In the genomic region with DNA sequence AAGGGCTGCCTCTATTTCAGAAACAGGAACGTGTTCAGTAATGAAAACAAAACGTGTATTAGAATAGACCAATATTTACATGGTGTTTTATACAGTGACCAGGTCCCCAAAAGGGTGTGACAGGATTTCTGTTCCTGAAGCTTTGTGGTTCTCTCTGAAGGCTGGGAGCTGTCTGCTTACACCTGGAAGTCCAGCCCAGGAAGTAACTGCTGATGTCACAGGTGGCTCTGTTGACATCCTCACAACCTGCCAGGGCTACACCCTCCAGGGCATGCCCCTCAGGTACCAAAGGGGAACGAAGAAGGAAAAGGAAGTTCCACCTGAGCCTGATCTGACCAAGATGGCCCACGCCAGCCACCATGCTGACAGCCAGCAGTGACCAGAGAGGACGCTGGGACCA, we compare ENCODE assay signal across 16 cellular contexts.
A peak's percentile ranks its signal among the peaks of the same experiment; 100 is the strongest.
DNase-seq lines count a peak whose midpoint lies in the region; ATAC-seq and TF ChIP-seq lines count a peak whose summit lies in the region.
"Had no signal": no experiment of that assay in that cellular context is flagged by ENCODE, and none has a peak within 500 bp of the region (broad histone marks: within the 10 kb centered on the region; RNA-seq: fewer than 3 reads in every experiment).

No MANE protein-coding gene starts in this region.

- no peak overlapping the region for H3K4ac ChIP-seq in neuronal stem cell (ENCODE audit: low read length)

- no peak overlapping the region for H2AFZ ChIP-seq in neuronal stem cell (ENCODE audit: low read length)
- H2AFZ ChIP-seq: GM23338 had no signal

- no peaks in the 10 kb centered on the region for H3K36me3 ChIP-seq in neuronal stem cell (replicated peaks in 1 of 2; ENCODE audit: control insufficient read depth in 2 of 2, insufficient read depth in 2 of 2, low read length in 2 of 2)
- no peaks in the 10 kb centered on the region for H3K36me3 ChIP-seq in uterus
- H3K36me3 ChIP-seq: BE2C had no signal

- H3K9me3 ChIP-seq in neuronal stem cell (replicated peaks in 1 of 2; ENCODE audit: control insufficient read depth in 2 of 2, insufficient read depth in 1 of 2, low read depth in 1 of 2, low read length in 2 of 2), result peaks cover 0 to 1% of the 10 kb centered on the region in 2 donors
- H3K9me3 ChIP-seq in uterus, result no peaks in the 10 kb centered on the region
- H3K9me3 ChIP-seq: A549, BE2C had no signal

- TF ChIP-seq POLR2A in uterus (IDR thresholded peaks at IDR 0.05), result no peak

- H3K79me1 ChIP-seq in neuronal stem cell (ENCODE audit: low read depth, low read length), result no peaks in the 10 kb centered on the region

- H3K27me3 ChIP-seq in neuronal stem cell (ENCODE audit: control insufficient read depth in 3 of 3, insufficient read depth in 3 of 3, low read depth in 1 of 3, low read length in 3 of 3), result peaks cover 0 to 5% (median 0%) of the 10 kb centered on the region in 3 experiments
- no peaks in the 10 kb centered on the region for H3K27me3 ChIP-seq in uterus

- H2BK5ac ChIP-seq in neuronal stem cell (ENCODE audit: low read length), result no peak overlapping the region

- no peak for ATAC-seq in HG03135 (IDR thresholded peaks at IDR 0.05; ENCODE audit: unreplicated experiment)
- ATAC-seq: A549, GM12878, GM23338 had no signal

- H3K27ac ChIP-seq in neuronal stem cell (replicated peaks; ENCODE audit: low read length) (no peak overlapping the region), uterus (no peak overlapping the region)
- H3K27ac ChIP-seq: A549, C4-2B had no signal

- H2BK120ac ChIP-seq in neuronal stem cell (ENCODE audit: low read depth, low read length), result no peak overlapping the region

- intact Hi-C loops in uterus (cut with DNase I; ENCODE audit: low total_unique reads), result no loop called here

- H3K9ac ChIP-seq in neuronal stem cell (ENCODE audit: low read depth, low read length, poor library complexity), result no peak overlapping the region

- no peak overlapping the region for H4K91ac ChIP-seq in neuronal stem cell (ENCODE audit: low read depth, low read length, poor library complexity)

- peak overlapping the region; percentile 74 for H3K18ac ChIP-seq in neuronal stem cell (ENCODE audit: low read length)

- H4K8ac ChIP-seq in neuronal stem cell (ENCODE audit: low read depth, low read length), result no peak overlapping the region

- H3K4me1 ChIP-seq in neuronal stem cell (ENCODE audit: control insufficient read depth in 2 of 2, insufficient read depth in 1 of 2, low read depth in 1 of 2, low read length in 2 of 2) (peaks cover 9 to 13% of the 10 kb centered on the region in 2 donors), uterus (no peaks in the 10 kb centered on the region)
- H3K4me1 ChIP-seq: A549, BE2C had no signal

- no peak overlapping the region for H3K23ac ChIP-seq in neuronal stem cell (ENCODE audit: low read depth, low read length, poor library complexity)

- DNase-seq in activated CD8-positive, alpha-beta memory T cell treated with anti-CD3 and anti-CD28 coated beads for 24 hours, result peak; percentile 19
- no peak for DNase-seq in activated CD8-positive, alpha-beta memory T cell treated with anti-CD3 and anti-CD28 coated beads, Interleukin-2, amount 50 U/mL, for 48 hours
- DNase-seq in islet precursor cell, result peak; percentile 46
- no peak for DNase-seq in neuronal stem cell (ENCODE audit: low spot score)
- no peak for DNase-seq in uterus
- no peak for DNase-seq in cortex of kidney (lab: John Stamatoyannopoulos, UW)
- DNase-seq: BE2C; CD4-positive, alpha-beta memory T cell; COR-L47; DMS79; H9 had no signal

- H3K14ac ChIP-seq in neuronal stem cell (ENCODE audit: low read length), result no peak overlapping the region

- H3K4me3 ChIP-seq in neuronal stem cell (ENCODE audit: low read length in 2 of 2), result no peak overlapping the region
- H3K4me3 ChIP-seq in uterus, result no peak overlapping the region
- H3K4me3 ChIP-seq: A549, GM12878, GM23338 had no signal

- H3K4me2 ChIP-seq in neuronal stem cell (ENCODE audit: insufficient read depth, low read length, poor library complexity, severe bottlenecking), result no peak overlapping the region
- H3K4me2 ChIP-seq: A549 had no signal

- no peak overlapping the region for H2BK15ac ChIP-seq in neuronal stem cell (ENCODE audit: low read length)

- no peak for TF ChIP-seq CTCF in uterus (IDR thresholded peaks at IDR 0.05)

- no peak overlapping the region for H2BK12ac ChIP-seq in neuronal stem cell (ENCODE audit: low read length)

- no CpG with 5 or more reads among the region's 5 CpGs for WGBS in neuronal stem cell (ENCODE audit: extremely low coverage in 2 of 2, insufficient read length in 2 of 2, insufficient replicate concordance in 1 of 2), 2 donors

- H2AK5ac ChIP-seq in neuronal stem cell (ENCODE audit: low read depth, low read length), result peak overlapping the region; percentile 54

Comparison
In these comparisons a context has a peak if more than half of its experiments do, and no peak if none do; other contexts are left out.
1. DNase-seq: peak in activated CD8-positive, alpha-beta memory T cell treated with anti-CD3 and anti-CD28 coated beads for 24 hours (single experiment) and islet precursor cell (single experiment); none in activated CD8-positive, alpha-beta memory T cell treated with anti-CD3 and anti-CD28 coated beads, Interleukin-2, amount 50 U/mL, for 48 hours (single experiment), neuronal stem cell (single experiment), uterus (0 of 2) and cortex of kidney (single experiment).